In genomic region chr3:58177747-58178527, GRCh38 we compare ENCODE assay signal across 1 cellular context.
TF ChIP-seq lines count a peak whose summit lies in the region.

No MANE protein-coding gene starts in this region.

TF ChIP-seq in K562, 482 proteins besides CTCF, POLR2A, EP300 and RAD21 (continued from another document and continues in another):
- no peak for TF ChIP-seq THRB (CRISPR knock-in tag; conservative IDR thresholded peaks at IDR 0.05)
- TF ChIP-seq GABPB1 (CRISPR knock-in tag; IDR thresholded peaks at IDR 0.05): peak; percentile 46; the same call in 1 of the 2 replicates
- no peak for TF ChIP-seq CTBP1 (IDR thresholded peaks at IDR 0.05; ENCODE audit: borderline replicate concordance)
- no peak for TF ChIP-seq NFE2 (IDR thresholded peaks at IDR 0.05; ENCODE audit: low read depth)
- TF ChIP-seq SUPT5H (IDR thresholded peaks at IDR 0.05): no peak
- TF ChIP-seq CREB3L1 (IDR thresholded peaks at IDR 0.05; ENCODE audit: borderline replicate concordance, low read depth): no peak
- no peak for TF ChIP-seq DIDO1 (tag; IDR thresholded peaks at IDR 0.05; ENCODE audit: low read depth)
- TF ChIP-seq ZNF77 (CRISPR knock-in tag; IDR thresholded peaks at IDR 0.05): no peak
- no peak for TF ChIP-seq ATF1 (CRISPR knock-in tag; IDR thresholded peaks at IDR 0.05)
- TF ChIP-seq ATF1 (tag; IDR thresholded peaks at IDR 0.05): peak; percentile 37; the same call in 1 of the 2 replicates
- TF ChIP-seq CXXC5 (CRISPR knock-in tag; IDR thresholded peaks at IDR 0.05): no peak
- TF ChIP-seq, protein P1, sequence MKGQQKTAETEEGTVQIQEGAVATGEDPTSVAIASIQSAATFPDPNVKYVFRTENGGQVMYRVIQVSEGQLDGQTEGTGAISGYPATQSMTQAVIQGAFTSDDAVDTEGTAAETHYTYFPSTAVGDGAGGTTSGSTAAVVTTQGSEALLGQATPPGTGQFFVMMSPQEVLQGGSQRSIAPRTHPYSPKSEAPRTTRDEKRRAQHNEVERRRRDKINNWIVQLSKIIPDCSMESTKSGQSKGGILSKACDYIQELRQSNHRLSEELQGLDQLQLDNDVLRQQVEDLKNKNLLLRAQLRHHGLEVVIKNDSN (CRISPR knock-in tag; IDR thresholded peaks at IDR 0.05): no peak
- TF ChIP-seq LEF1 (IDR thresholded peaks at IDR 0.05): no peak
- TF ChIP-seq HOXB6 (CRISPR knock-in tag; IDR thresholded peaks at IDR 0.05; ENCODE audit: borderline replicate concordance): no peak
- peak; percentile 54; the same call in 1 of the 2 replicates for TF ChIP-seq ZBTB7A (IDR thresholded peaks at IDR 0.05; ENCODE audit: borderline replicate concordance, control insufficient read depth, low read depth, low read length)
- no peak for TF ChIP-seq MTA3 (IDR thresholded peaks at IDR 0.05; ENCODE audit: borderline replicate concordance)
- TF ChIP-seq RAD51 (IDR thresholded peaks at IDR 0.05; ENCODE audit: borderline replicate concordance, low read depth): no peak
- TF ChIP-seq FOXK2 (conservative IDR thresholded peaks at IDR 0.05 in 1 of 2, IDR thresholded peaks at IDR 0.05 in 1 of 2; ENCODE audit: low read depth in 2 of 2): no peak
- no peak for TF ChIP-seq ZNF121 (CRISPR knock-in tag; conservative IDR thresholded peaks at IDR 0.05)
- TF ChIP-seq CBFB (CRISPR knock-in tag; IDR thresholded peaks at IDR 0.05): no peak
- no peak for TF ChIP-seq PHB (CRISPR knock-in tag; IDR thresholded peaks at IDR 0.05)
- TF ChIP-seq, protein P2, sequence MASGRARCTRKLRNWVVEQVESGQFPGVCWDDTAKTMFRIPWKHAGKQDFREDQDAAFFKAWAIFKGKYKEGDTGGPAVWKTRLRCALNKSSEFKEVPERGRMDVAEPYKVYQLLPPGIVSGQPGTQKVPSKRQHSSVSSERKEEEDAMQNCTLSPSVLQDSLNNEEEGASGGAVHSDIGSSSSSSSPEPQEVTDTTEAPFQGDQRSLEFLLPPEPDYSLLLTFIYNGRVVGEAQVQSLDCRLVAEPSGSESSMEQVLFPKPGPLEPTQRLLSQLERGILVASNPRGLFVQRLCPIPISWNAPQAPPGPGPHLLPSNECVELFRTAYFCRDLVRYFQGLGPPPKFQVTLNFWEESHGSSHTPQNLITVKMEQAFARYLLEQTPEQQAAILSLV (tag; IDR thresholded peaks at IDR 0.05): no peak
- TF ChIP-seq TRIM24 (IDR thresholded peaks at IDR 0.05): no peak
- no peak for TF ChIP-seq GTF2E2 (tag; IDR thresholded peaks at IDR 0.05)
- TF ChIP-seq SAFB (IDR thresholded peaks at IDR 0.05; ENCODE audit: borderline replicate concordance, low read depth, low read length): peak; percentile 93
- TF ChIP-seq PYGO2 (tag; IDR thresholded peaks at IDR 0.05): no peak
- no peak for TF ChIP-seq ZNF780A (CRISPR knock-in tag; IDR thresholded peaks at IDR 0.05)
- TF ChIP-seq RNF2 (IDR thresholded peaks at IDR 0.05): 0 out of 2 replicates have a peak, but pooled peaks have one; percentile 18
- no peak for TF ChIP-seq MTA1 (IDR thresholded peaks at IDR 0.05; ENCODE audit: borderline replicate concordance)
- TF ChIP-seq, protein P3, sequence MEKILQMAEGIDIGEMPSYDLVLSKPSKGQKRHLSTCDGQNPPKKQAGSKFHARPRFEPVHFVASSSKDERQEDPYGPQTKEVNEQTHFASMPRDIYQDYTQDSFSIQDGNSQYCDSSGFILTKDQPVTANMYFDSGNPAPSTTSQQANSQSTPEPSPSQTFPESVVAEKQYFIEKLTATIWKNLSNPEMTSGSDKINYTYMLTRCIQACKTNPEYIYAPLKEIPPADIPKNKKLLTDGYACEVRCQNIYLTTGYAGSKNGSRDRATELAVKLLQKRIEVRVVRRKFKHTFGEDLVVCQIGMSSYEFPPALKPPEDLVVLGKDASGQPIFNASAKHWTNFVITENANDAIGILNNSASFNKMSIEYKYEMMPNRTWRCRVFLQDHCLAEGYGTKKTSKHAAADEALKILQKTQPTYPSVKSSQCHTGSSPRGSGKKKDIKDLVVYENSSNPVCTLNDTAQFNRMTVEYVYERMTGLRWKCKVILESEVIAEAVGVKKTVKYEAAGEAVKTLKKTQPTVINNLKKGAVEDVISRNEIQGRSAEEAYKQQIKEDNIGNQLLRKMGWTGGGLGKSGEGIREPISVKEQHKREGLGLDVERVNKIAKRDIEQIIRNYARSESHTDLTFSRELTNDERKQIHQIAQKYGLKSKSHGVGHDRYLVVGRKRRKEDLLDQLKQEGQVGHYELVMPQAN (IDR thresholded peaks at IDR 0.05; ENCODE audit: borderline replicate concordance): no peak
- TF ChIP-seq ZKSCAN1 (IDR thresholded peaks at IDR 0.05; ENCODE audit: low read depth, low read length): peak; percentile 78
- TF ChIP-seq TARDBP (IDR thresholded peaks at IDR 0.05): no peak
- no peak for TF ChIP-seq NEUROD1 (IDR thresholded peaks at IDR 0.05; ENCODE audit: borderline replicate concordance, low read depth, low read length, partially characterized antibody)
- TF ChIP-seq CREM (IDR thresholded peaks at IDR 0.05; ENCODE audit: low read depth): peak; percentile 49
- TF ChIP-seq, protein P4, sequence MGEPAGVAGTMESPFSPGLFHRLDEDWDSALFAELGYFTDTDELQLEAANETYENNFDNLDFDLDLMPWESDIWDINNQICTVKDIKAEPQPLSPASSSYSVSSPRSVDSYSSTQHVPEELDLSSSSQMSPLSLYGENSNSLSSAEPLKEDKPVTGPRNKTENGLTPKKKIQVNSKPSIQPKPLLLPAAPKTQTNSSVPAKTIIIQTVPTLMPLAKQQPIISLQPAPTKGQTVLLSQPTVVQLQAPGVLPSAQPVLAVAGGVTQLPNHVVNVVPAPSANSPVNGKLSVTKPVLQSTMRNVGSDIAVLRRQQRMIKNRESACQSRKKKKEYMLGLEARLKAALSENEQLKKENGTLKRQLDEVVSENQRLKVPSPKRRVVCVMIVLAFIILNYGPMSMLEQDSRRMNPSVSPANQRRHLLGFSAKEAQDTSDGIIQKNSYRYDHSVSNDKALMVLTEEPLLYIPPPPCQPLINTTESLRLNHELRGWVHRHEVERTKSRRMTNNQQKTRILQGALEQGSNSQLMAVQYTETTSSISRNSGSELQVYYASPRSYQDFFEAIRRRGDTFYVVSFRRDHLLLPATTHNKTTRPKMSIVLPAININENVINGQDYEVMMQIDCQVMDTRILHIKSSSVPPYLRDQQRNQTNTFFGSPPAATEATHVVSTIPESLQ (CRISPR knock-in tag; IDR thresholded peaks at IDR 0.05): no peak
- TF ChIP-seq EGR1 (conservative IDR thresholded peaks at IDR 0.05): peak; percentile 57
- TF ChIP-seq ELK3 (CRISPR knock-in tag; IDR thresholded peaks at IDR 0.05): no peak
- no peak for TF ChIP-seq MEIS2 (IDR thresholded peaks at IDR 0.05; ENCODE audit: partially characterized antibody)
- TF ChIP-seq, protein P5, sequence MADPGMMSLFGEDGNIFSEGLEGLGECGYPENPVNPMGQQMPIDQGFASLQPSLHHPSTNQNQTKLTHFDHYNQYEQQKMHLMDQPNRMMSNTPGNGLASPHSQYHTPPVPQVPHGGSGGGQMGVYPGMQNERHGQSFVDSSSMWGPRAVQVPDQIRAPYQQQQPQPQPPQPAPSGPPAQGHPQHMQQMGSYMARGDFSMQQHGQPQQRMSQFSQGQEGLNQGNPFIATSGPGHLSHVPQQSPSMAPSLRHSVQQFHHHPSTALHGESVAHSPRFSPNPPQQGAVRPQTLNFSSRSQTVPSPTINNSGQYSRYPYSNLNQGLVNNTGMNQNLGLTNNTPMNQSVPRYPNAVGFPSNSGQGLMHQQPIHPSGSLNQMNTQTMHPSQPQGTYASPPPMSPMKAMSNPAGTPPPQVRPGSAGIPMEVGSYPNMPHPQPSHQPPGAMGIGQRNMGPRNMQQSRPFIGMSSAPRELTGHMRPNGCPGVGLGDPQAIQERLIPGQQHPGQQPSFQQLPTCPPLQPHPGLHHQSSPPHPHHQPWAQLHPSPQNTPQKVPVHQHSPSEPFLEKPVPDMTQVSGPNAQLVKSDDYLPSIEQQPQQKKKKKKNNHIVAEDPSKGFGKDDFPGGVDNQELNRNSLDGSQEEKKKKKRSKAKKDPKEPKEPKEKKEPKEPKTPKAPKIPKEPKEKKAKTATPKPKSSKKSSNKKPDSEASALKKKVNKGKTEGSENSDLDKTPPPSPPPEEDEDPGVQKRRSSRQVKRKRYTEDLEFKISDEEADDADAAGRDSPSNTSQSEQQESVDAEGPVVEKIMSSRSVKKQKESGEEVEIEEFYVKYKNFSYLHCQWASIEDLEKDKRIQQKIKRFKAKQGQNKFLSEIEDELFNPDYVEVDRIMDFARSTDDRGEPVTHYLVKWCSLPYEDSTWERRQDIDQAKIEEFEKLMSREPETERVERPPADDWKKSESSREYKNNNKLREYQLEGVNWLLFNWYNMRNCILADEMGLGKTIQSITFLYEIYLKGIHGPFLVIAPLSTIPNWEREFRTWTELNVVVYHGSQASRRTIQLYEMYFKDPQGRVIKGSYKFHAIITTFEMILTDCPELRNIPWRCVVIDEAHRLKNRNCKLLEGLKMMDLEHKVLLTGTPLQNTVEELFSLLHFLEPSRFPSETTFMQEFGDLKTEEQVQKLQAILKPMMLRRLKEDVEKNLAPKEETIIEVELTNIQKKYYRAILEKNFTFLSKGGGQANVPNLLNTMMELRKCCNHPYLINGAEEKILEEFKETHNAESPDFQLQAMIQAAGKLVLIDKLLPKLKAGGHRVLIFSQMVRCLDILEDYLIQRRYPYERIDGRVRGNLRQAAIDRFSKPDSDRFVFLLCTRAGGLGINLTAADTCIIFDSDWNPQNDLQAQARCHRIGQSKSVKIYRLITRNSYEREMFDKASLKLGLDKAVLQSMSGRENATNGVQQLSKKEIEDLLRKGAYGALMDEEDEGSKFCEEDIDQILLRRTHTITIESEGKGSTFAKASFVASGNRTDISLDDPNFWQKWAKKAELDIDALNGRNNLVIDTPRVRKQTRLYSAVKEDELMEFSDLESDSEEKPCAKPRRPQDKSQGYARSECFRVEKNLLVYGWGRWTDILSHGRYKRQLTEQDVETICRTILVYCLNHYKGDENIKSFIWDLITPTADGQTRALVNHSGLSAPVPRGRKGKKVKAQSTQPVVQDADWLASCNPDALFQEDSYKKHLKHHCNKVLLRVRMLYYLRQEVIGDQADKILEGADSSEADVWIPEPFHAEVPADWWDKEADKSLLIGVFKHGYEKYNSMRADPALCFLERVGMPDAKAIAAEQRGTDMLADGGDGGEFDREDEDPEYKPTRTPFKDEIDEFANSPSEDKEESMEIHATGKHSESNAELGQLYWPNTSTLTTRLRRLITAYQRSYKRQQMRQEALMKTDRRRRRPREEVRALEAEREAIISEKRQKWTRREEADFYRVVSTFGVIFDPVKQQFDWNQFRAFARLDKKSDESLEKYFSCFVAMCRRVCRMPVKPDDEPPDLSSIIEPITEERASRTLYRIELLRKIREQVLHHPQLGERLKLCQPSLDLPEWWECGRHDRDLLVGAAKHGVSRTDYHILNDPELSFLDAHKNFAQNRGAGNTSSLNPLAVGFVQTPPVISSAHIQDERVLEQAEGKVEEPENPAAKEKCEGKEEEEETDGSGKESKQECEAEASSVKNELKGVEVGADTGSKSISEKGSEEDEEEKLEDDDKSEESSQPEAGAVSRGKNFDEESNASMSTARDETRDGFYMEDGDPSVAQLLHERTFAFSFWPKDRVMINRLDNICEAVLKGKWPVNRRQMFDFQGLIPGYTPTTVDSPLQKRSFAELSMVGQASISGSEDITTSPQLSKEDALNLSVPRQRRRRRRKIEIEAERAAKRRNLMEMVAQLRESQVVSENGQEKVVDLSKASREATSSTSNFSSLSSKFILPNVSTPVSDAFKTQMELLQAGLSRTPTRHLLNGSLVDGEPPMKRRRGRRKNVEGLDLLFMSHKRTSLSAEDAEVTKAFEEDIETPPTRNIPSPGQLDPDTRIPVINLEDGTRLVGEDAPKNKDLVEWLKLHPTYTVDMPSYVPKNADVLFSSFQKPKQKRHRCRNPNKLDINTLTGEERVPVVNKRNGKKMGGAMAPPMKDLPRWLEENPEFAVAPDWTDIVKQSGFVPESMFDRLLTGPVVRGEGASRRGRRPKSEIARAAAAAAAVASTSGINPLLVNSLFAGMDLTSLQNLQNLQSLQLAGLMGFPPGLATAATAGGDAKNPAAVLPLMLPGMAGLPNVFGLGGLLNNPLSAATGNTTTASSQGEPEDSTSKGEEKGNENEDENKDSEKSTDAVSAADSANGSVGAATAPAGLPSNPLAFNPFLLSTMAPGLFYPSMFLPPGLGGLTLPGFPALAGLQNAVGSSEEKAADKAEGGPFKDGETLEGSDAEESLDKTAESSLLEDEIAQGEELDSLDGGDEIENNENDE (IDR thresholded peaks at IDR 0.05; ENCODE audit: low read depth, low read length): no peak
- no peak for TF ChIP-seq SREBF2 (CRISPR knock-in tag; IDR thresholded peaks at IDR 0.05)
- no peak for TF ChIP-seq JUN (IDR thresholded peaks at IDR 0.05; ENCODE audit: borderline replicate concordance, low read depth, low read length)
- no peak for TF ChIP-seq JUN (CRISPR knock-in tag; IDR thresholded peaks at IDR 0.05; ENCODE audit: borderline replicate concordance)
- no peak for TF ChIP-seq ZNF766 (CRISPR knock-in tag; conservative IDR thresholded peaks at IDR 0.05)
- TF ChIP-seq TCF7L2 (IDR thresholded peaks at IDR 0.05; ENCODE audit: low read depth, low read length): no peak
